In the genomic region with DNA sequence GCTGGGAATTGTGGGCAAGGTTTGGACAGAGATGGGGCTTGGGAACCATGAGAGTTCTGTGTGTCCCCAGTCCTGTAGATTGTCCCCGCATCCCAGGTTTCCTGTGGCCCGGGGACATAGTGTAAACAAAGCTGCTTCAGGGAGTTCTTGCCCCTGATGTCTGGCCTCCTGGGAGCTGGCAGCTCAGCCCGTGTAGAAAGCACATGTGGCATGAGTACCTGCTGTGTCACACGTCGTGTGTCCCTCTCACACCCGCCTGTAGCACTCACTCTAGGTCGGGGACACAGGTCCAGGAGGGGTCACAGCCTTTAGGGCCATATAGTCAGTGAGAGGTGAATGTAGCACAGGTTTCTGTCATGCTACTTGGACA, we compare ENCODE assay signal across 20 cellular contexts. TPM values are rescaled to one million over a fixed set of nuclear protein-coding genes. Genes with fewer than 3 reads are reported as not detected.
DNase-seq lines count a peak whose midpoint lies in the region; FAIRE-seq and TF ChIP-seq lines count a peak whose summit lies in the region.
"Had no signal": no experiment of that assay in that cellular context is flagged by ENCODE, and none has a peak within 500 bp of the region (broad histone marks: within the 10 kb centered on the region; RNA-seq: fewer than 3 reads in every experiment).

No MANE protein-coding gene starts in this region.

- H3K9ac ChIP-seq in kidney (ENCODE audit: low read length in 2 of 2) = peak overlapping the region in 1 of 2 donors; percentile 29

- intact Hi-C loops in kidney (cut with DNase I) = no loop called here

- peak in 2 of 3 experiments; percentile 45 to 60 for DNase-seq in NCI-H1417 (lab: John Stamatoyannopoulos, UW)
- DNase-seq in NCI-H1417 treated with DMSO at 0.1 percent for 48 hours (lab: John Stamatoyannopoulos, UW) = no peak
- DNase-seq in kidney = no peak
- no peak for DNase-seq in small intestine
- DNase-seq in DMS 273 (lab: John Stamatoyannopoulos, UW; ENCODE audit: unreplicated experiment) = no peak
- DNase-seq in T-helper 2 cell = no peak
- DNase-seq in HuH-7 (ENCODE audit: low spot score) = no peak
- DNase-seq: activated CD4-positive, alpha-beta T cell treated with anti-CD3 and anti-CD28 coated beads, Interleukin-2, amount 10 ng/mL, durations not matched to agents 24 days and 14 days; dorsolateral prefrontal cortex; erythroblast; HCEC 1CT; MG63 had no signal

- CTCF ChIA-PET in HEK293 (lab: Yijun Ruan, JAX) = interaction anchor here (0.6 kb wide), 1 partner anchor 310 kb away, joined by 3 read pairs; no protein-coding TSS in a partner anchor

- TF ChIP-seq CTCF in HEK293 (tag by site-specific recombination; IDR thresholded peaks at IDR 0.05) = no peak
- TF ChIP-seq CTCF in kidney (IDR thresholded peaks at IDR 0.05; ENCODE audit: borderline replicate concordance, extremely low read depth, insufficient read depth) = no peak

- H3K4me1 ChIP-seq in HEK293 (ENCODE audit: control insufficient read depth, insufficient read depth, low read length) (peaks cover 5% of the 10 kb centered on the region), kidney (ENCODE audit: control insufficient read depth in 1 of 2, insufficient read depth in 1 of 2, low read depth in 1 of 2, low read length in 2 of 2) (peaks cover 32 to 41% of the 10 kb centered on the region in 2 donors), small intestine (ENCODE audit: control insufficient read depth in 2 of 2, insufficient read depth in 1 of 2, low read depth in 1 of 2, low read length in 1 of 2) (peaks cover 14 to 19% of the 10 kb centered on the region in 2 donors)

- H3K4me3 ChIP-seq in HEK293 (ENCODE audit: low read depth, low read length) = no peak overlapping the region
- H3K4me3 ChIP-seq in kidney (ENCODE audit: low read length in 2 of 2) = no peak overlapping the region
- no peak overlapping the region for H3K4me3 ChIP-seq in small intestine (ENCODE audit: low read depth in 1 of 2, low read length in 2 of 2)
- H3K4me3 ChIP-seq: adrenal gland, dorsolateral prefrontal cortex, gastroesophageal sphincter, MG63, right atrium auricular region, thoracic aorta had no signal

- H3K27ac ChIP-seq in HEK293 (ENCODE audit: extremely low read depth, low read depth, low read length) (no peak overlapping the region), kidney (ENCODE audit: low read depth in 2 of 2, low read length in 2 of 2) (peak overlapping the region; percentile 83 to 92), small intestine (ENCODE audit: low read depth in 1 of 2, low read length in 1 of 2) (peak overlapping the region; percentile 13 to 77)
- H3K27ac ChIP-seq: adrenal gland, gastroesophageal sphincter, neutrophil, thoracic aorta had no signal

- H3K36me3 ChIP-seq in HEK293 (ENCODE audit: control insufficient read depth in 2 of 2, insufficient read depth in 1 of 2, low read length in 2 of 2) = no peaks in the 10 kb centered on the region
- no peaks in the 10 kb centered on the region for H3K36me3 ChIP-seq in kidney (ENCODE audit: control insufficient read depth in 1 of 2, insufficient read depth in 2 of 2, low read length in 2 of 2)
- no peaks in the 10 kb centered on the region for H3K36me3 ChIP-seq in small intestine (ENCODE audit: control insufficient read depth in 2 of 2, insufficient read depth in 2 of 2, low read length in 2 of 2)
- H3K36me3 ChIP-seq: adrenal gland, MG63, neutrophil, right atrium auricular region, thoracic aorta had no signal

- FAIRE-seq in kidney (lab: Jason Lieb, UNC) (no peak), small intestine (lab: Jason Lieb, UNC) (no peak)
- FAIRE-seq: A204.1, GM12892 had no signal

- no peaks in the 10 kb centered on the region for H3K27me3 ChIP-seq in small intestine (ENCODE audit: control insufficient read depth in 2 of 2, insufficient read depth in 2 of 2, low read length in 2 of 2)
- H3K27me3 ChIP-seq: adrenal gland, dorsolateral prefrontal cortex, gastroesophageal sphincter, MG63, neutrophil, right atrium auricular region had no signal

- H3K9me3 ChIP-seq in HEK293 (ENCODE audit: control insufficient read depth, insufficient read depth, low read depth, low read length) (no peaks in the 10 kb centered on the region), kidney (ENCODE audit: control insufficient read depth in 1 of 2, low read length in 2 of 2) (no peaks in the 10 kb centered on the region), small intestine (ENCODE audit: control insufficient read depth, low read depth) (no peaks in the 10 kb centered on the region)
- H3K9me3 ChIP-seq: adrenal gland, gastroesophageal sphincter, MG63, neutrophil, right atrium auricular region, thoracic aorta had no signal

- POLR2A ChIA-PET in HEK293 (lab: Yijun Ruan, JAX) = no interaction called here

- WGBS in small intestine, 3 donors = 17 to 56% (median 24%) methylated on average over 7 of the region's 7 CpGs

TF ChIP-seq in HEK293, 187 proteins besides CTCF, POLR2A, EP300 and RAD21:
- TF ChIP-seq ZIC2 (tag by site-specific recombination; IDR thresholded peaks at IDR 0.05) (peak; percentile 28; the same call in 1 of the 2 replicates), ZNF19 (tag by site-specific recombination; IDR thresholded peaks at IDR 0.05; ENCODE audit: low read depth) (no peak)

RNA-seq across cellular contexts. Expression of gene COMP, which starts 50.0 kb away (rescaled TPM):
- total RNA-seq in kidney = 33.2 TPM
- polyA plus RNA-seq in kidney (ENCODE audit: insufficient read depth, low read depth, low replicate concordance) (1.8 TPM), small intestine (1 to 10 TPM in 1 of 3 donors, not detected in 2; 1.8 TPM)
- total RNA-seq: activated CD4-positive, alpha-beta T cell treated with anti-CD3 and anti-CD28 coated beads, Interleukin-2, amount 10 ng/mL, durations not matched to agents 24 days and 14 days had no signal

RNA-seq across cellular contexts. Expression of gene CRTC1, which starts 57.6 kb away (rescaled TPM):
- 26.8 TPM for total RNA-seq in kidney
- polyA plus RNA-seq in kidney (ENCODE audit: insufficient read depth, low read depth, low replicate concordance) = 10.9 TPM
- polyA plus RNA-seq in small intestine = 1 to 10 TPM; 5.8 to 7.3 (median 6.2) TPM

Comparison
In these comparisons a context has a peak if more than half of its experiments do, and no peak if none do; other contexts are left out.
1. DNase-seq: peak in NCI-H1417 (2 of 3); none in NCI-H1417 treated with DMSO at 0.1 percent for 48 hours (single experiment), kidney (single experiment), small intestine (single experiment), DMS 273 (single experiment), T-helper 2 cell (0 of 5) and HuH-7 (single experiment).